In genomic region chr6:43927525-43928210, GRCh38 we compare ENCODE assay signal across 12 cellular contexts.
DNase-seq lines count a peak whose midpoint lies in the region; ATAC-seq, FAIRE-seq and TF ChIP-seq lines count a peak whose summit lies in the region.
"Had no signal": no experiment of that assay in that cellular context is flagged by ENCODE, and none has a peak within 500 bp of the region (broad histone marks: within the 10 kb centered on the region; RNA-seq: fewer than 3 reads in every experiment).

No MANE protein-coding gene starts in this region.

- H3K4me3 Mint-ChIP-seq in activated CD8-positive, alpha-beta T cell treated with anti-CD3 and anti-CD28 coated beads for 36 hours: no peak overlapping the region
- H3K4me3 Mint-ChIP-seq in activated CD8-positive, alpha-beta T cell treated with anti-CD3 and anti-CD28 coated beads, Interleukin-2, amount 10 ng/mL, durations not matched to agents 7 days and 5 days: no peak overlapping the region
- no peak overlapping the region for H3K4me3 Mint-ChIP-seq in stimulated activated memory B cell treated with anti-CD40 and anti-IgM and Interleukin-4, amounts not matched to agents 10 μg/mL and 1 μg/mL and 100 μg/mL, for 72 hours

- H2AFZ ChIP-seq in endothelial cell of umbilical vein (ENCODE audit: low read depth, low read length): no peak overlapping the region

- H3K4me1 Mint-ChIP-seq in activated CD8-positive, alpha-beta T cell treated with anti-CD3 and anti-CD28 coated beads for 36 hours (ENCODE audit: low read depth): peaks cover 40% of the 10 kb centered on the region
- H3K4me1 Mint-ChIP-seq in activated CD8-positive, alpha-beta T cell treated with anti-CD3 and anti-CD28 coated beads, Interleukin-2, amount 10 ng/mL, durations not matched to agents 7 days and 5 days (ENCODE audit: low read depth): peaks cover 28% of the 10 kb centered on the region
- peaks cover 30% of the 10 kb centered on the region for H3K4me1 Mint-ChIP-seq in stimulated activated memory B cell treated with anti-CD40 and anti-IgM and Interleukin-4, amounts not matched to agents 10 μg/mL and 1 μg/mL and 100 μg/mL, for 72 hours

- H3K9me3 ChIP-seq in endothelial cell of umbilical vein (replicated peaks; ENCODE audit: control insufficient read depth, insufficient read depth, low read length): no peaks in the 10 kb centered on the region
- H3K9me3 ChIP-seq: SJCRH30, uterus had no signal

- H3K79me2 ChIP-seq in endothelial cell of umbilical vein (ENCODE audit: control insufficient read depth, insufficient read depth, low read length): no peaks in the 10 kb centered on the region

- H3K9ac ChIP-seq in endothelial cell of umbilical vein (replicated peaks; ENCODE audit: extremely low read depth, insufficient read depth, low read length): no peak overlapping the region

- intact Hi-C loops in activated CD8-positive, alpha-beta T cell treated with anti-CD3 and anti-CD28 coated beads for 36 hours (cut with micrococcal nuclease): no loop called here
- intact Hi-C loops in endothelial cell of umbilical vein (cut with micrococcal nuclease): no loop called here

- no peaks in the 10 kb centered on the region for H3K9me3 Mint-ChIP-seq in activated CD8-positive, alpha-beta T cell treated with anti-CD3 and anti-CD28 coated beads for 36 hours
- H3K9me3 Mint-ChIP-seq in activated CD8-positive, alpha-beta T cell treated with anti-CD3 and anti-CD28 coated beads, Interleukin-2, amount 10 ng/mL, durations not matched to agents 7 days and 5 days (ENCODE audit: insufficient read depth): no peaks in the 10 kb centered on the region
- H3K9me3 Mint-ChIP-seq in stimulated activated memory B cell treated with anti-CD40 and anti-IgM and Interleukin-4, amounts not matched to agents 10 μg/mL and 1 μg/mL and 100 μg/mL, for 72 hours: no peaks in the 10 kb centered on the region

- CTCF ChIA-PET in activated CD8-positive, alpha-beta T cell treated with anti-CD3 and anti-CD28 coated beads for 36 hours (lab: Charles Lee): interaction anchor here (1.3 to 1.6 kb wide), 2 partner anchors 26 to 76 kb away, joined by 4 read pairs; no protein-coding TSS in a partner anchor
- CTCF ChIA-PET in activated CD8-positive, alpha-beta T cell treated with anti-CD3 and anti-CD28 coated beads, Interleukin-2, amount 10 ng/mL, durations not matched to agents 7 days and 5 days (lab: Charles Lee): no interaction called here
- CTCF ChIA-PET in endothelial cell of umbilical vein (lab: Charles Lee): interaction anchor here (1.3 to 4.3 kb wide), 4 partner anchors 12 to 152 kb away, joined by 3 to 20 read pairs (median 8); no protein-coding TSS in a partner anchor

- H3K27me3 ChIP-seq in endothelial cell of umbilical vein (ENCODE audit: control insufficient read depth in 2 of 2, insufficient read depth in 2 of 2, low read length in 2 of 2): no peaks in the 10 kb centered on the region
- H3K27me3 ChIP-seq: cardiac muscle cell, uterus had no signal

- TF ChIP-seq POLR2A in endothelial cell of umbilical vein (IDR thresholded peaks at IDR 0.05; ENCODE audit: low read depth, low read length): no peak

- H4K20me1 ChIP-seq in endothelial cell of umbilical vein (replicated peaks; ENCODE audit: control insufficient read depth, extremely low read depth, insufficient read depth, low read length): no peaks in the 10 kb centered on the region

- no peaks in the 10 kb centered on the region for H3K9me1 ChIP-seq in endothelial cell of umbilical vein (replicated peaks; ENCODE audit: control insufficient read depth, extremely low read depth, insufficient read depth, low read length)

- POLR2A ChIA-PET in activated CD8-positive, alpha-beta T cell treated with anti-CD3 and anti-CD28 coated beads for 36 hours (lab: Charles Lee): interaction anchor here (1.1 to 1.3 kb wide), 2 partner anchors 10 to 15 kb away, joined by 3 to 4 read pairs; no protein-coding TSS in a partner anchor
- POLR2A ChIA-PET in activated CD8-positive, alpha-beta T cell treated with anti-CD3 and anti-CD28 coated beads, Interleukin-2, amount 10 ng/mL, durations not matched to agents 7 days and 5 days (lab: Charles Lee): no interaction called here
- POLR2A ChIA-PET in endothelial cell of umbilical vein (lab: Charles Lee): no interaction called here

- dilution Hi-C loops in endothelial cell of umbilical vein (cut with MboI; ENCODE audit: extremely low pct_ligation_motif_present, low sequenced_read_pairs): no loop called here

- H3K27ac Mint-ChIP-seq in activated CD8-positive, alpha-beta T cell treated with anti-CD3 and anti-CD28 coated beads for 36 hours: peak overlapping the region; percentile 80
- no peak overlapping the region for H3K27ac Mint-ChIP-seq in activated CD8-positive, alpha-beta T cell treated with anti-CD3 and anti-CD28 coated beads, Interleukin-2, amount 10 ng/mL, durations not matched to agents 7 days and 5 days
- peak overlapping the region; percentile 33 for H3K27ac Mint-ChIP-seq in stimulated activated memory B cell treated with anti-CD40 and anti-IgM and Interleukin-4, amounts not matched to agents 10 μg/mL and 1 μg/mL and 100 μg/mL, for 72 hours

- no peaks in the 10 kb centered on the region for H3K36me3 ChIP-seq in endothelial cell of umbilical vein (ENCODE audit: control insufficient read depth in 2 of 2, extremely low read depth in 1 of 2, insufficient read depth in 2 of 2, low read length in 2 of 2)
- H3K36me3 ChIP-seq: cardiac muscle cell, SJCRH30, uterus had no signal

- BruUV-seq in endothelial cell of umbilical vein (replicated peaks; lab: Mats Ljungman, UMichigan): no TSS peak

- H3K4me3 ChIP-seq in endothelial cell of umbilical vein (replicated peaks in 1 of 3; ENCODE audit: insufficient read depth in 1 of 3, low read depth in 1 of 3, low read length in 3 of 3): no peak overlapping the region
- H3K4me3 ChIP-seq: cardiac muscle cell, SJCRH30, uterus had no signal

- H3K4me1 ChIP-seq in endothelial cell of umbilical vein (ENCODE audit: control insufficient read depth, extremely low read depth, insufficient read depth, low read length): peaks cover 5% of the 10 kb centered on the region
- H3K4me1 ChIP-seq: uterus had no signal

- no peak overlapping the region for H3K27ac ChIP-seq in endothelial cell of umbilical vein (ENCODE audit: insufficient read depth, low read depth, low read length)
- H3K27ac ChIP-seq: SJCRH30 had no signal

- no peak overlapping the region for H3K4me2 ChIP-seq in endothelial cell of umbilical vein (ENCODE audit: insufficient read depth, low read length)

- H3K27me3 Mint-ChIP-seq in activated CD8-positive, alpha-beta T cell treated with anti-CD3 and anti-CD28 coated beads for 36 hours: no peaks in the 10 kb centered on the region
- H3K27me3 Mint-ChIP-seq in activated CD8-positive, alpha-beta T cell treated with anti-CD3 and anti-CD28 coated beads, Interleukin-2, amount 10 ng/mL, durations not matched to agents 7 days and 5 days (ENCODE audit: low read depth): peaks cover 3% of the 10 kb centered on the region
- no peaks in the 10 kb centered on the region for H3K27me3 Mint-ChIP-seq in stimulated activated memory B cell treated with anti-CD40 and anti-IgM and Interleukin-4, amounts not matched to agents 10 μg/mL and 1 μg/mL and 100 μg/mL, for 72 hours

- ATAC-seq in activated CD8-positive, alpha-beta T cell treated with anti-CD3 and anti-CD28 coated beads for 36 hours: no peak
- no peak for ATAC-seq in activated CD8-positive, alpha-beta T cell treated with anti-CD3 and anti-CD28 coated beads, Interleukin-2, amount 10 ng/mL, durations not matched to agents 7 days and 5 days
- ATAC-seq in stimulated activated memory B cell treated with anti-CD40 and anti-IgM and Interleukin-4, amounts not matched to agents 10 μg/mL and 1 μg/mL and 100 μg/mL, for 72 hours: peak; percentile 49
- ATAC-seq in HG03354 (IDR thresholded peaks at IDR 0.05; ENCODE audit: poor library complexity, severe bottlenecking, unreplicated experiment) (no peak), HG02973 (IDR thresholded peaks at IDR 0.05; ENCODE audit: unreplicated experiment) (no peak)

- peak; percentile 16 for DNase-seq in activated CD8-positive, alpha-beta T cell treated with anti-CD3 and anti-CD28 coated beads for 36 hours
- no peak for DNase-seq in activated CD8-positive, alpha-beta T cell treated with anti-CD3 and anti-CD28 coated beads, Interleukin-2, amount 10 ng/mL, durations not matched to agents 7 days and 5 days
- peak; percentile 63 for DNase-seq in OCI-M1 (lab: John Stamatoyannopoulos, UW)
- peak; percentile 7 for DNase-seq in endothelial cell of umbilical vein (ENCODE audit: low read depth, low spot score)
- no peak for DNase-seq in NCI-H510A (lab: John Stamatoyannopoulos, UW)
- DNase-seq: SJCRH30; stimulated activated CD4-positive, alpha-beta T cell treated with anti-CD3 and anti-CD28 coated beads, Interleukin-4, amount 100 ng/mL, for 4 hours; uterus had no signal

- FAIRE-seq in endothelial cell of umbilical vein (lab: Jason Lieb, UNC): peak; percentile 62

- TF ChIP-seq CTCF in activated CD8-positive, alpha-beta T cell treated with anti-CD3 and anti-CD28 coated beads for 36 hours (IDR thresholded peaks at IDR 0.05): no peak
- TF ChIP-seq CTCF in endothelial cell of umbilical vein (IDR thresholded peaks at IDR 0.05; ENCODE audit: extremely low read depth in 1 of 2, insufficient read depth in 1 of 2, low read depth in 1 of 2, low read length in 2 of 2): no peak

- no peaks in the 10 kb centered on the region for H3K36me3 Mint-ChIP-seq in activated CD8-positive, alpha-beta T cell treated with anti-CD3 and anti-CD28 coated beads for 36 hours (ENCODE audit: low read depth)
- no peaks in the 10 kb centered on the region for H3K36me3 Mint-ChIP-seq in activated CD8-positive, alpha-beta T cell treated with anti-CD3 and anti-CD28 coated beads, Interleukin-2, amount 10 ng/mL, durations not matched to agents 7 days and 5 days (ENCODE audit: low read depth)
- H3K36me3 Mint-ChIP-seq in stimulated activated memory B cell treated with anti-CD40 and anti-IgM and Interleukin-4, amounts not matched to agents 10 μg/mL and 1 μg/mL and 100 μg/mL, for 72 hours: no peaks in the 10 kb centered on the region

TF ChIP-seq in endothelial cell of umbilical vein, 7 proteins besides CTCF, POLR2A, EP300 and RAD21:
- TF ChIP-seq MYC (IDR thresholded peaks at IDR 0.05; ENCODE audit: low read depth, low read length) (no peak), POLR2AphosphoS5 (IDR thresholded peaks at IDR 0.05; ENCODE audit: insufficient read depth, low read depth, low read length) (no peak), JUN (IDR thresholded peaks at IDR 0.05; ENCODE audit: borderline replicate concordance, insufficient read depth, insufficient read length, low read depth) (no peak), FOS (IDR thresholded peaks at IDR 0.05; ENCODE audit: borderline replicate concordance, insufficient read depth, low read length) (no peak), EZH2 (IDR thresholded peaks at IDR 0.05; ENCODE audit: borderline replicate concordance, low read depth, low read length, severe bottlenecking) (no peak), GATA2 (IDR thresholded peaks at IDR 0.05; ENCODE audit: insufficient read depth, insufficient read length, low read depth, low read length) (no peak)
- TF ChIP-seq, protein P1, sequence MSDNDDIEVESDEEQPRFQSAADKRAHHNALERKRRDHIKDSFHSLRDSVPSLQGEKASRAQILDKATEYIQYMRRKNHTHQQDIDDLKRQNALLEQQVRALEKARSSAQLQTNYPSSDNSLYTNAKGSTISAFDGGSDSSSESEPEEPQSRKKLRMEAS (IDR thresholded peaks at IDR 0.05; ENCODE audit: insufficient read depth, insufficient read length): no peak

Comparison
In these comparisons a context has a peak if more than half of its experiments do, and no peak if none do; other contexts are left out.
1. DNase-seq: peak in activated CD8-positive, alpha-beta T cell treated with anti-CD3 and anti-CD28 coated beads for 36 hours (single experiment), OCI-M1 (single experiment) and endothelial cell of umbilical vein (single experiment); none in activated CD8-positive, alpha-beta T cell treated with anti-CD3 and anti-CD28 coated beads, Interleukin-2, amount 10 ng/mL, durations not matched to agents 7 days and 5 days (single experiment) and NCI-H510A (single experiment).